8 cellular contexts compared by ENCODE assay signal in genomic region chr6:169752074-169752623, GRCh38. TPM values are rescaled to one million over a fixed set of nuclear protein-coding genes. Genes with fewer than 3 reads are reported as not detected.
A peak's percentile ranks its signal among the peaks of the same experiment; 100 is the strongest.
DNase-seq lines count a peak whose midpoint lies in the region; ATAC-seq and TF ChIP-seq lines count a peak whose summit lies in the region.

No MANE protein-coding gene starts in this region.

- peak overlapping the region; percentile 100 for H3K27ac Mint-ChIP-seq in MCF 10A (ENCODE audit: low read depth, unreplicated experiment)
- H3K27ac Mint-ChIP-seq in memory B cell: peak overlapping the region; percentile 98

- peaks cover 33% of the 10 kb centered on the region for H3K79me2 ChIP-seq in Karpas-422 (ENCODE audit: low read length)

- H3K4me3 Mint-ChIP-seq in MCF 10A (ENCODE audit: unreplicated experiment) (peak overlapping the region; percentile 100), memory B cell (peak overlapping the region; percentile 93)

- H3K36me3 ChIP-seq in Karpas-422 (ENCODE audit: insufficient read depth, low read length): peaks cover 3% of the 10 kb centered on the region
- peaks cover 3% of the 10 kb centered on the region for H3K36me3 ChIP-seq in urinary bladder (ENCODE audit: insufficient read depth)

- H3K27ac ChIP-seq in Karpas-422 (ENCODE audit: low read length): peak overlapping the region; percentile 62
- H3K27ac ChIP-seq in urinary bladder (ENCODE audit: low read depth): peak overlapping the region; percentile 91

- no peaks in the 10 kb centered on the region for H3K9me2 ChIP-seq in Karpas-422 (replicated peaks; ENCODE audit: insufficient read depth, low read length)

- intact Hi-C loops in MCF 10A (cut with micrococcal nuclease): no loop called here

- H3K4me1 Mint-ChIP-seq in MCF 10A (ENCODE audit: insufficient read depth, unreplicated experiment) (peaks cover 17% of the 10 kb centered on the region), memory B cell (peaks cover 6% of the 10 kb centered on the region)

- no peak for TF ChIP-seq CTCF in MCF 10A (IDR thresholded peaks at IDR 0.05; ENCODE audit: unreplicated experiment)

- peak overlapping the region; percentile 61; the same call in 1 of the 2 replicates for H2AFZ ChIP-seq in Karpas-422 (ENCODE audit: low read length)

- DNase-seq in ELR (ENCODE audit: low read depth) (peak; percentile 29), Karpas-422 (peak; percentile 69), MCF 10A (ENCODE audit: unreplicated experiment) (peak; percentile 5), memory B cell (ENCODE audit: low spot score in 2 of 2) (no peak), NCI-H446 (lab: John Stamatoyannopoulos, UW) (no peak), CD1c-positive myeloid dendritic cell (ENCODE audit: extremely low spot score) (no peak)

- H3K4me3 ChIP-seq in Karpas-422 (ENCODE audit: low read length) (peak overlapping the region; percentile 78), urinary bladder (ENCODE audit: low read depth, low read length) (peak overlapping the region; percentile 76)

- peak overlapping the region; percentile 97 for H3K4me2 ChIP-seq in Karpas-422 (ENCODE audit: low read depth, low read length, poor library complexity, severe bottlenecking)

- H3K27me3 Mint-ChIP-seq in MCF 10A (ENCODE audit: insufficient read depth, unreplicated experiment) (no peaks in the 10 kb centered on the region), memory B cell (no peaks in the 10 kb centered on the region)

- no peaks in the 10 kb centered on the region for H3K9me3 ChIP-seq in Karpas-422 (ENCODE audit: low read length)

- CTCF ChIA-PET in MCF 10A (lab: Yijun Ruan, JAX): interaction anchor here (0.6 to 1.0 kb wide), 3 partner anchors 20 to 55 kb away, joined by 3 to 4 read pairs (median 3); no protein-coding TSS in a partner anchor

- no peaks in the 10 kb centered on the region for H3K27me3 ChIP-seq in Karpas-422 (ENCODE audit: low read length)

- ATAC-seq in memory B cell (ENCODE audit: low read depth): peak; percentile 27
- no peak for ATAC-seq in HG03175 (IDR thresholded peaks at IDR 0.05; ENCODE audit: unreplicated experiment)

- H3K9me3 Mint-ChIP-seq in MCF 10A (ENCODE audit: unreplicated experiment) (no peaks in the 10 kb centered on the region), memory B cell (peaks cover 3% of the 10 kb centered on the region)

- H3K4me1 ChIP-seq in Karpas-422 (ENCODE audit: low read length) (peaks cover 26% of the 10 kb centered on the region), urinary bladder (ENCODE audit: insufficient read depth) (no peaks in the 10 kb centered on the region)

- H4K20me1 ChIP-seq in Karpas-422 (ENCODE audit: insufficient read depth, low read depth, low read length): no peaks in the 10 kb centered on the region; the same call in 1 of the 2 replicates

- POLR2A ChIA-PET in MCF 10A (lab: Yijun Ruan, JAX): interaction anchor here (0.6 to 9.2 kb wide), 23 partner anchors 9 to 832 kb away, joined by 3 to 73 read pairs (median 5); partner anchors contain the start of genes C6orf120, PDCD2, PHF10 and PSMB1

- H3K9ac ChIP-seq in Karpas-422 (ENCODE audit: low read length): peak overlapping the region; percentile 90

- TSS peak; percentile 54 for BruUV-seq in MCF 10A (replicated peaks; lab: Mats Ljungman, UMichigan)

- H3K36me3 Mint-ChIP-seq in MCF 10A (ENCODE audit: insufficient read depth, unreplicated experiment) (peaks cover 37% of the 10 kb centered on the region), memory B cell (peaks cover 11% of the 10 kb centered on the region)

- WGBS in urinary bladder: 6% methylated on average over 19 of the region's 19 CpGs

RNA-seq across cellular contexts. Expression of gene ERMARD, which starts 0.7 kb away (rescaled TPM):
- 12.6 and 38.5 TPM in 2 replicates for total RNA-seq in Karpas-422 (2014; rRNA removed; shearing (Covaris generic); ENCODE audit: low replicate concordance)
- 42.8 and 51.7 TPM in 2 replicates for total RNA-seq in MCF 10A (2022)
- total RNA-seq in urinary bladder: 34.9 TPM
- 19.7 TPM for polyA plus RNA-seq in urinary bladder

RNA-seq across cellular contexts. Expression of gene DYNLT2, which starts 0.8 kb away (rescaled TPM):
- 5.8 and 6.1 TPM in 2 replicates for total RNA-seq in Karpas-422 (2014; rRNA removed; shearing (Covaris generic); ENCODE audit: low replicate concordance)
- 0.79 and 1.3 TPM in 2 replicates for total RNA-seq in MCF 10A (2022)
- total RNA-seq in urinary bladder: 2.4 TPM
- polyA plus RNA-seq in urinary bladder: 1.6 TPM

RNA-seq across cellular contexts. Expression of gene PHF10, which starts 27.8 kb away (rescaled TPM):
- total RNA-seq in Karpas-422 (2014; rRNA removed; shearing (Covaris generic); ENCODE audit: low replicate concordance): 37.9 and 53.2 TPM in 2 replicates
- 27.2 and 34.9 TPM in 2 replicates for total RNA-seq in MCF 10A (2022)
- total RNA-seq in urinary bladder: 76.1 TPM
- 44.2 TPM for polyA plus RNA-seq in urinary bladder

RNA-seq across cellular contexts. Expression of gene C6orf120, which starts 50.2 kb away (rescaled TPM):
- 43.9 and 51.4 TPM in 2 replicates for total RNA-seq in Karpas-422 (2014; rRNA removed; shearing (Covaris generic); ENCODE audit: low replicate concordance)
- 25.3 and 26.3 TPM in 2 replicates for total RNA-seq in MCF 10A (2022)
- 48.2 TPM for total RNA-seq in urinary bladder
- 21.7 TPM for polyA plus RNA-seq in urinary bladder

RNA-seq across cellular contexts. Expression of gene WDR27, which starts 50.3 kb away (rescaled TPM):
- total RNA-seq in Karpas-422 (2014; rRNA removed; shearing (Covaris generic); ENCODE audit: low replicate concordance): 63.0 and 76.8 TPM in 2 replicates
- total RNA-seq in MCF 10A (2022): 65.4 and 80.6 TPM in 2 replicates
- total RNA-seq in urinary bladder: 54.5 TPM
- 15.9 TPM for polyA plus RNA-seq in urinary bladder

Comparison
In these comparisons a context has a peak if more than half of its experiments do, and no peak if none do; other contexts are left out.
1. DNase-seq: peak in ELR (single experiment), Karpas-422 (single experiment) and MCF 10A (single experiment); none in memory B cell (0 of 2), NCI-H446 (0 of 2) and CD1c-positive myeloid dendritic cell (single experiment).